ENCODE assay signal across 21 cellular contexts in the genomic region with DNA sequence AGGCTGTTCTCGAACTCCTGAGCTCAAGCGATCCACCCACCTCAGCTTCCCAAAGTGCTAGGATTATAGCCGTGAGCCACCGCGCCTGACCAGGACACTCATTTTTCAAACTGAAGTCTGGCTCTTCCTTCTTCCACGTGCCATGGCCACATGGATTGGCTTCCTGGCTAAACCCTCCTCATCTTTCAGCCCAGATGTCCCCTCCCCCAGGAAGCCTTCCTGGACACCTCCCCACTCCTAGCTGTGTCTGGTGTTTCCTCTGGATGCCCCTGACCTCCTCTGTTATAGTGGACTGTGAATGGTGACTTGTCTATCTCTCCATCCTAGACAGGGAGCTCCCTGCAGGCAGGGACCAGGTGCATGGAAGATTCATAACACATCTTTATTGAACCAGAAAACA.
"Had no signal": no experiment of that assay in that cellular context is flagged by ENCODE, and none has a peak within 500 bp of the region (broad histone marks: within the 10 kb centered on the region; RNA-seq: fewer than 3 reads in every experiment).

No MANE protein-coding gene starts in this region.

- DNase-seq: cortex of kidney; dorsolateral prefrontal cortex; effector CD8-positive, alpha-beta T cell; foreskin melanocyte; head of caudate nucleus; hippocampal formation; left lung; lower lobe of right lung; naive B cell; small intestine; stimulated activated CD4-positive, alpha-beta T cell treated with anti-CD3 and anti-CD28 coated beads, Interleukin-12 subunit alpha, Interleukin-12 subunit beta, amount 100 ng/mL, for 4 hours; stimulated activated CD4-positive, alpha-beta T cell treated with anti-CD3 and anti-CD28 coated beads, Interleukin-4, amount 100 ng/mL, for 1 hour; tibial artery; upper lobe of left lung; uterus had no signal

- H3K4me3 Mint-ChIP-seq: memory B cell; nephron; stimulated activated memory B cell treated with anti-CD40 and anti-IgM and Interleukin-4, amounts not matched to agents 10 μg/mL and 1 μg/mL and 100 μg/mL, for 72 hours; stimulated activated naive CD8-positive, alpha-beta T cell treated with anti-CD3 and anti-CD28 coated beads, Interleukin-15, Interleukin-2, amounts not matched to agents 100 ng/mL and 50 ng/mL, for 24 hours had no signal

- H3K27ac ChIP-seq: dorsolateral prefrontal cortex, left lung, lower lobe of right lung, neutrophil, right atrium auricular region, tibial artery, upper lobe of left lung, uterus had no signal

- H3K36me3 Mint-ChIP-seq: memory B cell; naive B cell; stimulated activated memory B cell treated with anti-CD40 and anti-IgM and Interleukin-4, amounts not matched to agents 10 μg/mL and 1 μg/mL and 100 μg/mL, for 72 hours had no signal

- H3K9me3 Mint-ChIP-seq: memory B cell; naive B cell; nephron; stimulated activated memory B cell treated with anti-CD40 and anti-IgM and Interleukin-4, amounts not matched to agents 10 μg/mL and 1 μg/mL and 100 μg/mL, for 72 hours; stimulated activated naive CD8-positive, alpha-beta T cell treated with anti-CD3 and anti-CD28 coated beads, Interleukin-15, Interleukin-2, amounts not matched to agents 100 ng/mL and 50 ng/mL, for 24 hours had no signal

- H3K4me3 ChIP-seq: dorsolateral prefrontal cortex, left lung, lower lobe of right lung, right atrium auricular region, tibial artery, upper lobe of left lung, uterus had no signal

- H3K27ac Mint-ChIP-seq: memory B cell; naive B cell; stimulated activated memory B cell treated with anti-CD40 and anti-IgM and Interleukin-4, amounts not matched to agents 10 μg/mL and 1 μg/mL and 100 μg/mL, for 72 hours; stimulated activated naive CD8-positive, alpha-beta T cell treated with anti-CD3 and anti-CD28 coated beads, Interleukin-15, Interleukin-2, amounts not matched to agents 100 ng/mL and 50 ng/mL, for 24 hours had no signal

- H3K9me3 ChIP-seq: left lung, lower lobe of right lung, neutrophil, right atrium auricular region, tibial artery, upper lobe of left lung, uterus had no signal

- H3K36me3 ChIP-seq: left lung, lower lobe of right lung, neutrophil, right atrium auricular region, tibial artery, upper lobe of left lung, uterus had no signal

- H3K27me3 Mint-ChIP-seq: stimulated activated naive CD8-positive, alpha-beta T cell treated with anti-CD3 and anti-CD28 coated beads, Interleukin-15, Interleukin-2, amounts not matched to agents 100 ng/mL and 50 ng/mL, for 24 hours had no signal
